ENCODE assay signal across 8 cellular contexts in the genomic region with DNA sequence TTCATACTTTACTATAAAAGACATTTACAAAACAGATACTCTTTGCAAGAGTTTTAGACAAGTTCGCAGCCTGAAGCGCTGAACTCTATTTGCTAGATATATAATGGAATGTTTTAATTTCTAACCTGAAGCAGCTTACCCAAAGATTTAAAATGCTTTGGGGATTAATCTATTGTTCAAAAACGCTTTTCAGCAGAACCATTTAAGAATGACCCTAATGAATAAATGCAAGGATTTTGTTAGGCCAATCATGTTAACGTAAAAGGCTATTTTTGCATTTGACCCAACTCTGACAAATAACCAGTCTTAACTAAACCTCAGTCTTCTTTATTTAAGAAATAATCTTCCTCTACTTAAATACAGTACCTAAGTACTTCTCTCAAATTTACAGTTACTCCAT.
"Had no signal": no experiment of that assay in that cellular context is flagged by ENCODE, and none has a peak within 500 bp of the region (broad histone marks: within the 10 kb centered on the region; RNA-seq: fewer than 3 reads in every experiment).

No MANE protein-coding gene starts in this region.

- H3K4me3 ChIP-seq: K562 had no signal

- H3K27ac ChIP-seq: HL-60, KMS-11 had no signal

- H3K4me1 Mint-ChIP-seq: IgD-negative memory B cell had no signal

- H3K9ac ChIP-seq: KMS-11 had no signal

- H3K4me3 Mint-ChIP-seq: IgD-negative memory B cell had no signal

- DNase-seq: IMR-90, KBM-7, KG1 had no signal

- ATAC-seq: HepG2, K562 had no signal

- H3K27ac Mint-ChIP-seq: IgD-negative memory B cell had no signal

- H3K27me3 Mint-ChIP-seq: IgD-negative memory B cell had no signal

- H3K4me2 ChIP-seq: KMS-11 had no signal
